Comparison of ENCODE assay signal across 8 cellular contexts in genomic region chr14:39265032-39265431, GRCh38. TPM values are rescaled to one million over a fixed set of nuclear protein-coding genes. Genes with fewer than 3 reads are reported as not detected.
A peak's percentile ranks its signal among the peaks of the same experiment; 100 is the strongest.
DNase-seq lines count a peak whose midpoint lies in the region; ATAC-seq and TF ChIP-seq lines count a peak whose summit lies in the region.

No MANE protein-coding gene starts in this region.

- ATAC-seq in HG03460 (IDR thresholded peaks at IDR 0.05; ENCODE audit: unreplicated experiment) = no peak
- ATAC-seq in GM19395 (IDR thresholded peaks at IDR 0.05; ENCODE audit: unreplicated experiment) = no peak

- H3K4me2 ChIP-seq in BLaER1 = peak overlapping the region; percentile 89

- no peak for DNase-seq in HFFc6
- DNase-seq in adipocyte (ENCODE audit: low read depth) = peak; percentile 36
- no peak for DNase-seq in mesothelial cell of epicardium (ENCODE audit: low spot score in 2 of 2, unreplicated experiment in 2 of 2)
- no peak for DNase-seq in activated CD4-positive, alpha-beta T cell treated with anti-CD3 and anti-CD28 coated beads, Interleukin-2, amount 50 U/mL, for 1 hour
- DNase-seq in OCI-M2 (lab: John Stamatoyannopoulos, UW; ENCODE audit: unreplicated experiment) = no peak

- H3K36me3 Mint-ChIP-seq in HFFc6 (ENCODE audit: low read depth) (peaks cover 6% of the 10 kb centered on the region), mesothelial cell of epicardium (no peaks in the 10 kb centered on the region)

- H3K4me1 Mint-ChIP-seq in HFFc6 (ENCODE audit: low read depth) = peaks cover 38% of the 10 kb centered on the region
- peaks cover 33% of the 10 kb centered on the region for H3K4me1 Mint-ChIP-seq in mesothelial cell of epicardium

- H3K27ac ChIP-seq in BLaER1 = no peak overlapping the region

- peaks cover 15% of the 10 kb centered on the region; the same call in 1 of the 2 replicates for H4K20me1 ChIP-seq in BLaER1

- H3K9me3 ChIP-seq in BLaER1 (peaks cover 4% of the 10 kb centered on the region), adipocyte (ENCODE audit: control insufficient read depth, low read length) (no peaks in the 10 kb centered on the region)

- H3K9ac ChIP-seq in BLaER1 = no peak overlapping the region
- peak overlapping the region; percentile 97 for H3K9ac ChIP-seq in adipocyte (ENCODE audit: low read length)

- H3K4me3 Mint-ChIP-seq in HFFc6 (peak overlapping the region; percentile 84), mesothelial cell of epicardium (peak overlapping the region; percentile 93)

- no peaks in the 10 kb centered on the region; the same call in none of the 2 replicates for H3K27me3 Mint-ChIP-seq in HFFc6 (ENCODE audit: insufficient read depth)
- H3K27me3 Mint-ChIP-seq in mesothelial cell of epicardium (ENCODE audit: low read depth) = no peaks in the 10 kb centered on the region

- H3K27ac Mint-ChIP-seq in HFFc6 = peak overlapping the region; percentile 96
- H3K27ac Mint-ChIP-seq in mesothelial cell of epicardium = peak overlapping the region; percentile 98

- H3K4me1 ChIP-seq in BLaER1 (peaks cover 35% of the 10 kb centered on the region), adipocyte (ENCODE audit: control insufficient read depth, insufficient read depth, low read length) (peaks cover 22% of the 10 kb centered on the region)

- TF ChIP-seq CTCF in HFFc6 (IDR thresholded peaks at IDR 0.05) = no peak
- no peak for TF ChIP-seq CTCF in mesothelial cell of epicardium (IDR thresholded peaks at IDR 0.05; ENCODE audit: unreplicated experiment)

- H3K9me3 Mint-ChIP-seq in HFFc6 (peaks cover 17% of the 10 kb centered on the region), mesothelial cell of epicardium (peaks cover 5% of the 10 kb centered on the region)

- H3K27me3 ChIP-seq in BLaER1 (no peaks in the 10 kb centered on the region), adipocyte (replicated peaks; ENCODE audit: control insufficient read depth, insufficient read depth, low read length) (no peaks in the 10 kb centered on the region)

- H3K4me3 ChIP-seq in BLaER1 (0 out of 2 replicates have a peak overlapping the region, but pooled peaks have one; percentile 78), adipocyte (ENCODE audit: low read length) (peak overlapping the region; percentile 100)

- H3K36me3 ChIP-seq in BLaER1 (no peaks in the 10 kb centered on the region), adipocyte (ENCODE audit: control insufficient read depth, insufficient read depth, low read length, severe bottlenecking) (no peaks in the 10 kb centered on the region)

RNA-seq across cellular contexts. Expression of gene MIA2, which starts 31.3 kb away (rescaled TPM):
- total RNA-seq in HFFc6 (2021; fragmentation: NEBNext Ultra II Directional; extraction: Animal tissue kit (Norgen Biotek cat#: 25700)) = 10 to 100 TPM; 11.5 to 16.3 (median 13.0) TPM
- 18.9 to 21.3 TPM (median 19.7 TPM) in 3 replicates for total RNA-seq in mesothelial cell of epicardium
